Comparison of ENCODE assay signal across 9 cellular contexts in the genomic region with DNA sequence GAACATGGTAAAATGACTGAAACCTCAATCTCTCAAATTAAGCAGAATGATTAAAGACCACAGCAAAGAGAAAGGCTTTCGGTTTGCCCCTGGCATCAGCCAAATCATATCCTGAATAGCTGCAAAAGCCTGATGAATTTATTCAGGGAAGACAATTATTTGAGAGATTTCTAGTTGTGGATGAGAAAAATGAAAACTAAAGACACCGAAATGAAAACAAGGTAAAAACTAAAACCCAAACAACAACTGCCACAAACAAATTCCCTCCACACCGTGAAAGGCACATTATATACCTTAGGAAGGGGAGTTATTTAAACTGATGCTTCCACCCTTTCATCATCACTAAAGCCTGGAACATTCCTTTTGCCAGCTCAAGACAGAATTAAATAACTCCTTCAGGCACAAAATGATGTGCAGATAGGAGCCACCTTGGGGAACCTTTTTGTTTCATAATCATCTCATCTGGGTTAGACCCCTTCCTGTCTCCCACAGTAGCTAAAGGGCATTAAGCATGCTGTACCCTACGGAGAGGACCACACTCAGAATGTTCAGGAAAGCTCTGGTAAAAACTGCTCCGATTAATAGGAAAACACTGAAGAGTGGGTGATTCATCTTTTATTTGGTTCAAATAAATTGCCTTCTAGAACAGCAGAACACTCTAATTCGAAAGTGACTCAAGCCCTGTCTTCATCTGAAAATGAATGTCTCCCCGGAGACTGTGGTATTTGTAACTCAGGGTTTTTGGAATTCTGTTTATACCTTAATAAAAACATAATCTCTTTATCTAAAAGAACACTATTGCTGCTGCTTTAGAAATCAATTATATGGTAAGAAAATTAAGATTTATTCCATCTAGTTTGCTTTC. TPM values are rescaled to one million over a fixed set of nuclear protein-coding genes. Genes with fewer than 3 reads are reported as not detected.
DNase-seq lines count a peak whose midpoint lies in the region; TF ChIP-seq lines count a peak whose summit lies in the region.
"Had no signal": no experiment of that assay in that cellular context is flagged by ENCODE, and none has a peak within 500 bp of the region (broad histone marks: within the 10 kb centered on the region; RNA-seq: fewer than 3 reads in every experiment).

No MANE protein-coding gene starts in this region.

- peak overlapping the region; percentile 55 for H3K4me3 ChIP-seq in effector memory CD4-positive, alpha-beta T cell (ENCODE audit: insufficient read depth, low read depth, low read length, poor library complexity, severe bottlenecking)
- no peak overlapping the region for H3K4me3 ChIP-seq in skeletal muscle cell (ENCODE audit: low read depth, low read length)

- H3K9me3 ChIP-seq in effector memory CD4-positive, alpha-beta T cell (ENCODE audit: control insufficient read depth, low read length): no peaks in the 10 kb centered on the region

- H3K27me3 ChIP-seq in effector memory CD4-positive, alpha-beta T cell (replicated peaks; ENCODE audit: control insufficient read depth, insufficient read depth, low read length, poor library complexity, severe bottlenecking): no peaks in the 10 kb centered on the region

- peak overlapping the region; percentile 71 for H3K27ac ChIP-seq in effector memory CD4-positive, alpha-beta T cell (ENCODE audit: insufficient read depth, low read length, poor library complexity, severe bottlenecking)

- no peaks in the 10 kb centered on the region for H3K36me3 ChIP-seq in effector memory CD4-positive, alpha-beta T cell (ENCODE audit: control insufficient read depth, insufficient read depth, low read length)

- DNase-seq in Daoy (ENCODE audit: low read depth): peak; percentile 42
- DNase-seq in RPMI7951 (ENCODE audit: low read depth): peak; percentile 71
- DNase-seq in effector memory CD4-positive, alpha-beta T cell: no peak
- peak; percentile 68 for DNase-seq in skeletal muscle cell (ENCODE audit: low read depth)
- no peak for DNase-seq in NK-92 treated with Interleukin-12 subunit alpha and Interleukin-12 subunit beta, amount 100 ng/mL, for 24 hours (lab: John Stamatoyannopoulos, UW)
- DNase-seq in RPMI8226: no peak
- DNase-seq in GM10248 (ENCODE audit: extremely low spot score): no peak
- DNase-seq in posterior cingulate gyrus: no peak

- no peak for TF ChIP-seq CTCF in GM10248 (IDR thresholded peaks at IDR 0.05; ENCODE audit: control extremely low read depth, extremely low read depth, low read depth, missing control alignments)

- POLR2A ChIA-PET in GM10248 (lab: Yijun Ruan, JAX): no interaction called here

- no peaks in the 10 kb centered on the region for H3K4me1 ChIP-seq in effector memory CD4-positive, alpha-beta T cell (ENCODE audit: control insufficient read depth, insufficient read depth, low read length, poor library complexity, severe bottlenecking)

- CTCF ChIA-PET in GM10248 (lab: Yijun Ruan, JAX): interaction anchor here (0.6 to 7.0 kb wide), 21 partner anchors 8 to 630 kb away, joined by 3 to 71 read pairs (median 3); partner anchors contain the start of genes STX16 and VAPB

- intact Hi-C loops in posterior cingulate gyrus (cut with DNase I): loop anchor here (1.0 to 5.0 kb wide), 4 partner anchors 55 to 615 kb away; partner anchors contain the start of genes GNAS and GNAS-AS1

RNA-seq across cellular contexts. Expression of gene ANKRD60, which starts 9.1 kb away (rescaled TPM):
- total RNA-seq in Daoy (2014; rRNA removed; shearing (Covaris generic)): not detected in 2 replicates
- not detected in 2 replicates for total RNA-seq in RPMI7951 (2014; rRNA removed; shearing (Covaris generic))
- total RNA-seq: kidney had no signal

Comparison
In these comparisons a context has a peak if more than half of its experiments do, and no peak if none do; other contexts are left out.
1. DNase-seq: peak in Daoy (single experiment), RPMI7951 (single experiment) and skeletal muscle cell (single experiment); none in effector memory CD4-positive, alpha-beta T cell (0 of 3), NK-92 treated with Interleukin-12 subunit alpha and Interleukin-12 subunit beta, amount 100 ng/mL, for 24 hours (single experiment), RPMI8226 (single experiment), GM10248 (single experiment) and posterior cingulate gyrus (0 of 10).